Comparison of ENCODE assay signal across 1 cellular context in the genomic region with DNA sequence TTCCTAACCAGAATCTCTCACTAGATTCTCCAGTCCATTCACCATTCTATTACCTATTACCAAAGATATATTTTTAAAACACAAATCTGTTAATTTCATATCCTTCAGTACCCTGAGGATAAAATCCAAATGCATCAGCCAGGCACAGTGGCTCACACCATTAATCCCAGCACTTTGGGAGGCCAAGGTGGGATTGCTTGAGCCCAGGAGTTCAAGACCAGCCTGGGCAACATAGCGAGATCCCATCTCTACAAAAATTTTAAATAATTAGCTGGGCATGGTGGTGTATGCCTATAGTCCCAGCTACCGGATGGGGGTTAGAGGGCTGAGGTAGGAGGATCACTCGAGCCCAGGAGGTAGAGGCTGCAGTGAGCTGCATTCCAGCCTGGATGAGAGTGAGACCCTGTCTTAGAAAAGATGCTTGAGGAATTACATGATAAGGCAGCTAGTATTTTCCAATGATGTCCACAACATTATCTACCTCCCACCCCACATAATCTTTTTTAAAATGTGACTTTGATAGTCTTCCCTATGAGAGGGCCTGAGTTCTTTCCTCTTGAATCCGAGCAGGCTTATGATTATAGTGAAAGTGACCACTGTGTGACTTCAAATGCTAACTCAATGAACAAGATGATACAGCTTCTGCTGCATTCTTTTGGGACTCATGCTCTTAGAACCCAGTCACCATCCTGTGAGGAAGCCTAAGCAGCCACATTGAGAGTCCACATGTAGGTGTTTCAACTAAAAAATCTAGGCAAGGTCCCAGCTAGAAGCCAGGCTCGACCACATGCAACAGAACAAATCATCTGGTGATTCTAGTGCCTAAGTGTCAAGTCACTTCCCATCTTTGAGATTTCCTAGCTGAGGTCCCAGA.
TF ChIP-seq lines count a peak whose summit lies in the region.

No MANE protein-coding gene starts in this region.

TF ChIP-seq in GM23338, 12 proteins besides CTCF, POLR2A, EP300 and RAD21:
- no peak for TF ChIP-seq JUNB (IDR thresholded peaks at IDR 0.05; ENCODE audit: unreplicated experiment)
- TF ChIP-seq POLR2AphosphoS5 (IDR thresholded peaks at IDR 0.05; ENCODE audit: low read depth), result no peak
- TF ChIP-seq CREB1 (CRISPR knock-in tag; IDR thresholded peaks at IDR 0.05; ENCODE audit: low read depth), result no peak
- no peak for TF ChIP-seq NANOG (IDR thresholded peaks at IDR 0.05; ENCODE audit: borderline replicate concordance)
